Comparison of ENCODE assay signal across 1 cellular context in genomic region chr22:21709688-21710087, GRCh38.
TF ChIP-seq lines count a peak whose summit lies in the region.

No MANE protein-coding gene starts in this region.

TF ChIP-seq in GM12878, 131 proteins besides CTCF, POLR2A, EP300 and RAD21:
- TF ChIP-seq ATF7 (IDR thresholded peaks at IDR 0.05; ENCODE audit: low read depth) (no peak), HSF1 (IDR thresholded peaks at IDR 0.05; ENCODE audit: low read depth, low read length) (no peak), KDM1A (IDR thresholded peaks at IDR 0.05; ENCODE audit: borderline replicate concordance) (no peak), ZBTB40 (IDR thresholded peaks at IDR 0.05; ENCODE audit: borderline replicate concordance) (no peak), SIX5 (IDR thresholded peaks at IDR 0.05; ENCODE audit: low read depth, low read length, severe bottlenecking) (no peak), CBX5 (IDR thresholded peaks at IDR 0.05; ENCODE audit: low read depth) (no peak), CEBPZ (IDR thresholded peaks at IDR 0.05; ENCODE audit: low read depth, low read length) (no peak), NR2C2 (IDR thresholded peaks at IDR 0.05; ENCODE audit: borderline replicate concordance, control insufficient read depth, insufficient read length, low read depth) (peak; percentile 45), IRF3 (IDR thresholded peaks at IDR 0.05) (no peak), NR2C1 (IDR thresholded peaks at IDR 0.05) (0 out of 2 replicates have a peak, but pooled peaks have one; percentile 24), RFX5 (IDR thresholded peaks at IDR 0.05; ENCODE audit: low read depth, low read length) (no peak), HDAC2 (IDR thresholded peaks at IDR 0.05) (no peak), ATF2 (IDR thresholded peaks at IDR 0.05; ENCODE audit: low read length) (no peak), NRF1 (conservative IDR thresholded peaks at IDR 0.05; ENCODE audit: low read depth, low read length) (no peak), FOS (IDR thresholded peaks at IDR 0.05; ENCODE audit: borderline replicate concordance, extremely low read depth, insufficient read length) (no peak), NBN (IDR thresholded peaks at IDR 0.05) (no peak), NR2F1 (conservative IDR thresholded peaks at IDR 0.05) (peak; percentile 68)
